9 cellular contexts compared by ENCODE assay signal in genomic region chr15:40103864-40104271, GRCh38. TPM values are rescaled to one million over a fixed set of nuclear protein-coding genes. Genes with fewer than 3 reads are reported as not detected.
DNase-seq lines count a peak whose midpoint lies in the region; ATAC-seq, FAIRE-seq and TF ChIP-seq lines count a peak whose summit lies in the region.
"Had no signal": no experiment of that assay in that cellular context is flagged by ENCODE, and none has a peak within 500 bp of the region (broad histone marks: within the 10 kb centered on the region; RNA-seq: fewer than 3 reads in every experiment).

No MANE protein-coding gene starts in this region.

- H4K5ac ChIP-seq in H1 (ENCODE audit: insufficient read length, low read depth, low read length): peak overlapping the region; percentile 61

- H3K4me1 ChIP-seq in Caco-2 (peaks cover 81% of the 10 kb centered on the region), H1 (replicated peaks in 1 of 4; ENCODE audit: control insufficient read depth in 3 of 4, insufficient read depth in 4 of 4, low read length in 3 of 4) (peaks cover 38 to 59% (median 52%) of the 10 kb centered on the region in 4 experiments)

- H2BK5ac ChIP-seq in H1 (ENCODE audit: low read depth, low read length): peak overlapping the region; percentile 93

- peak overlapping the region; percentile 89 for H2BK120ac ChIP-seq in H1 (replicated peaks; ENCODE audit: low read depth, low read length)

- no peak for FAIRE-seq in H1 (lab: Jason Lieb, UNC)
- no peak for FAIRE-seq in HTR-8/SVneo (lab: Jason Lieb, UNC)

- no peak overlapping the region for H3K4me3 ChIP-seq in Caco-2 (ENCODE audit: low read depth, low read length)
- peak overlapping the region in 2 of 4 experiments; percentile 26 to 49; a peak in 4 of 8 replicates for H3K4me3 ChIP-seq in H1 (ENCODE audit: extremely low read depth in 1 of 4, insufficient read depth in 2 of 4, low read depth in 3 of 4, low read length in 4 of 4)

- H3K27ac Mint-ChIP-seq in Caco-2 (ENCODE audit: unreplicated experiment): peak overlapping the region; percentile 77
- H3K27ac Mint-ChIP-seq in activated naive CD8-positive, alpha-beta T cell treated with anti-CD3 and anti-CD28 coated beads, Interleukin-2, amount 50 U/mL, for 24 hours: no peak overlapping the region

- peak overlapping the region; percentile 59; the same call in 1 of the 2 replicates for H2AK5ac ChIP-seq in H1 (ENCODE audit: low read depth, low read length)

- peaks cover 64% of the 10 kb centered on the region for H3K4me1 Mint-ChIP-seq in Caco-2 (ENCODE audit: low read depth, unreplicated experiment)
- H3K4me1 Mint-ChIP-seq in activated naive CD8-positive, alpha-beta T cell treated with anti-CD3 and anti-CD28 coated beads, Interleukin-2, amount 50 U/mL, for 24 hours: peaks cover 86% of the 10 kb centered on the region

- H3K27me3 ChIP-seq in Caco-2 (replicated peaks; ENCODE audit: control insufficient read depth, insufficient read depth, low read length): no peaks in the 10 kb centered on the region
- H3K27me3 ChIP-seq in H1 (replicated peaks in 1 of 4; ENCODE audit: control insufficient read depth in 3 of 4, extremely low read depth in 1 of 4, insufficient read depth in 3 of 4, low read length in 3 of 4): no peaks in the 10 kb centered on the region

- H2BK12ac ChIP-seq in H1 (ENCODE audit: low read depth, low read length): peak overlapping the region; percentile 84; the same call in 1 of the 2 replicates

- no peak overlapping the region for H2AFZ ChIP-seq in H1 (ENCODE audit: low read length)

- no peak overlapping the region for H3K9ac ChIP-seq in H1 (replicated peaks in 1 of 4; ENCODE audit: extremely low read depth in 1 of 4, low read depth in 3 of 4, low read length in 3 of 4)

- peak overlapping the region; percentile 62 to 68 for H3K4me2 ChIP-seq in H1 (ENCODE audit: insufficient read depth in 1 of 2, low read depth in 2 of 2, low read length in 2 of 2)

- H3K4ac ChIP-seq in H1 (replicated peaks; ENCODE audit: insufficient read length, low read depth, low read length): no peak overlapping the region

- TF ChIP-seq EP300 in H1 (IDR thresholded peaks at IDR 0.05; ENCODE audit: borderline replicate concordance in 1 of 2, low read depth in 2 of 2, low read length in 2 of 2): no peak

- peaks cover 0 to 2% of the 10 kb centered on the region in 2 experiments for H4K20me1 ChIP-seq in H1 (replicated peaks in 1 of 2; ENCODE audit: control insufficient read depth in 1 of 2, insufficient read depth in 2 of 2, low read length in 2 of 2)

- CTCF ChIA-PET in Caco-2 (lab: Charles Lee) (interaction anchor here (0.6 to 1.6 kb wide), 4 partner anchors 11 to 293 kb away, joined by 3 to 5 read pairs (median 4); no protein-coding TSS in a partner anchor), H1 (lab: Charles Lee; ENCODE audit: partially characterized antibody) (interaction anchor here (0.8 to 23.9 kb wide), 24 partner anchors 11 to 318 kb away, joined by 3 to 406 read pairs (median 6); partner anchors contain the start of genes BUB1B, CCDC9B, PLCB2 and SRP14)

- H3K79me2 ChIP-seq in H1 (ENCODE audit: control insufficient read depth in 1 of 2, insufficient read depth in 2 of 2, low read length in 2 of 2): no peaks in the 10 kb centered on the region

- H3K23me2 ChIP-seq in H1 (ENCODE audit: low read depth, low read length): peaks cover 7% of the 10 kb centered on the region; the same call in 1 of the 2 replicates

- no peak overlapping the region; the same call in 1 of the 2 replicates for H3K27ac ChIP-seq in H1 (ENCODE audit: low read depth, low read length)

- H2BK20ac ChIP-seq in H1 (ENCODE audit: low read length): peak overlapping the region; percentile 99; the same call in 1 of the 2 replicates

- peak overlapping the region; percentile 63 for H4K91ac ChIP-seq in H1 (replicated peaks; ENCODE audit: insufficient read length, low read length)

- H3K14ac ChIP-seq in H1 (ENCODE audit: insufficient read length): no peak overlapping the region

- no peaks in the 10 kb centered on the region for H3K9me3 Mint-ChIP-seq in Caco-2 (ENCODE audit: unreplicated experiment)
- no peaks in the 10 kb centered on the region for H3K9me3 Mint-ChIP-seq in activated naive CD8-positive, alpha-beta T cell treated with anti-CD3 and anti-CD28 coated beads, Interleukin-2, amount 50 U/mL, for 24 hours

- H3K23ac ChIP-seq in H1 (ENCODE audit: insufficient read length): no peak overlapping the region

- intact Hi-C loops in Caco-2 (cut with micrococcal nuclease; ENCODE audit: unreplicated experiment): no loop called here
- intact Hi-C loops in posterior vena cava (cut with DNase I): loop anchor here in 1 of 2 donors (10.0 kb wide), 1 partner anchor 601 kb away; no protein-coding TSS in a partner anchor

- H3K36me3 Mint-ChIP-seq in Caco-2 (ENCODE audit: insufficient read depth, unreplicated experiment): peaks cover 76% of the 10 kb centered on the region
- no peaks in the 10 kb centered on the region for H3K36me3 Mint-ChIP-seq in activated naive CD8-positive, alpha-beta T cell treated with anti-CD3 and anti-CD28 coated beads, Interleukin-2, amount 50 U/mL, for 24 hours (ENCODE audit: low read depth)

- BruUV-seq in Caco-2 (replicated peaks; lab: Mats Ljungman, UMichigan): no TSS peak

- H4K8ac ChIP-seq in H1 (ENCODE audit: extremely low read depth, insufficient read depth, low read length): no peak overlapping the region

- TF ChIP-seq POLR2A in H1 (IDR thresholded peaks at IDR 0.05; ENCODE audit: control extremely low read depth in 1 of 2, low read depth in 2 of 2, low read length in 2 of 2): no peak

- H3K9me3 ChIP-seq in Caco-2 (no peaks in the 10 kb centered on the region), H1 (ENCODE audit: insufficient read depth in 2 of 2, low read depth in 1 of 2, low read length in 1 of 2) (no peaks in the 10 kb centered on the region)

- TF ChIP-seq RAD21 in H1 (IDR thresholded peaks at IDR 0.05 in 1 of 2, conservative IDR thresholded peaks at IDR 0.05 in 1 of 2; ENCODE audit: low read depth in 2 of 2, low read length in 2 of 2): no peak

- DNase-seq in Caco-2 (no peak), NCI-H526 treated with DMSO at 0.1 percent for 48 hours (lab: John Stamatoyannopoulos, UW) (peak; percentile 91), H1 (ENCODE audit: low read depth in 1 of 2, low spot score in 2 of 2) (no peak), posterior vena cava (ENCODE audit: low spot score) (peak; percentile 73), HTR-8/SVneo (ENCODE audit: insufficient read length, low spot score) (no peak)
- no peak for DNase-seq in central memory CD4-positive, alpha-beta T cell
- no peak for DNase-seq in activated naive CD4-positive, alpha-beta T cell treated with anti-CD3 and anti-CD28 coated beads, Interleukin-2, amount 50 U/mL, for 16 hours
- DNase-seq in activated naive CD8-positive, alpha-beta T cell treated with anti-CD3 and anti-CD28 coated beads, Interleukin-2, amount 50 U/mL, for 24 hours: no peak
- DNase-seq: stimulated activated CD4-positive, alpha-beta T cell treated with anti-CD3 and anti-CD28 coated beads, Interleukin-15, amount 100 ng/mL, for 24 hours had no signal

- peak overlapping the region; percentile 98; the same call in 1 of the 2 replicates for H2BK15ac ChIP-seq in H1 (ENCODE audit: low read length)

- H3K56ac ChIP-seq in H1 (replicated peaks; ENCODE audit: insufficient read length, low read depth, low read length): no peak overlapping the region

- H3K36me3 ChIP-seq in Caco-2 (ENCODE audit: control insufficient read depth, insufficient read depth, low read length) (0 out of 2 replicates have a peak, but pooled peaks cover 5% of the 10 kb centered on the region), H1 (ENCODE audit: control insufficient read depth in 2 of 4, insufficient read depth in 4 of 4, low read length in 3 of 4) (peaks cover 0 to 9% (median 2%) of the 10 kb centered on the region in 4 experiments; a peak in 3 of 8 replicates)

- POLR2A ChIA-PET in Caco-2 (lab: Charles Lee): no interaction called here
- POLR2A ChIA-PET in H1 (lab: Charles Lee; ENCODE audit: partially characterized antibody): interaction anchor here (0.7 to 10.0 kb wide), 18 partner anchors 11 to 223 kb away, joined by 3 to 143 read pairs (median 4); partner anchors contain the start of gene BUB1B

- peak overlapping the region; percentile 93 for H3K18ac ChIP-seq in H1 (ENCODE audit: extremely low read depth, low read length)

- no peak for TF ChIP-seq CTCF in Caco-2 (IDR thresholded peaks at IDR 0.05; ENCODE audit: insufficient read depth in 1 of 2, low read depth in 1 of 2, low read length in 1 of 2, severe bottlenecking in 1 of 2, unreplicated experiment in 1 of 2)
- no peak for TF ChIP-seq CTCF in H1 (IDR thresholded peaks at IDR 0.05; ENCODE audit: control extremely low read depth in 1 of 3, insufficient read depth in 1 of 3, low read depth in 1 of 3, low read length in 3 of 3)

- ATAC-seq in activated naive CD8-positive, alpha-beta T cell treated with anti-CD3 and anti-CD28 coated beads, Interleukin-2, amount 50 U/mL, for 24 hours: no peak

- peak overlapping the region; percentile 67 for H3K4me3 Mint-ChIP-seq in Caco-2 (ENCODE audit: unreplicated experiment)
- H3K4me3 Mint-ChIP-seq in activated naive CD8-positive, alpha-beta T cell treated with anti-CD3 and anti-CD28 coated beads, Interleukin-2, amount 50 U/mL, for 24 hours: no peak overlapping the region

- 61% methylated on average over 7 of the region's 7 CpGs; no CpG with 5 or more reads in 1 of the 2 experiments for WGBS in H1 (ENCODE audit: extremely low coverage in 1 of 2, insufficient coverage in 1 of 2, insufficient read length in 1 of 2, insufficient replicate concordance in 2 of 2, low coverage in 1 of 2, low lambda C conversion rate in 2 of 2, missing lambda C conversion rate in 1 of 2), 2 experiments

- H3K27me3 Mint-ChIP-seq in Caco-2 (ENCODE audit: insufficient read depth, unreplicated experiment): no peaks in the 10 kb centered on the region
- H3K27me3 Mint-ChIP-seq in activated naive CD8-positive, alpha-beta T cell treated with anti-CD3 and anti-CD28 coated beads, Interleukin-2, amount 50 U/mL, for 24 hours: no peaks in the 10 kb centered on the region

- no peaks in the 10 kb centered on the region; the same call in 1 of the 2 replicates for H3K79me1 ChIP-seq in H1 (ENCODE audit: low read depth, low read length)

RNA-seq across cellular contexts. Expression of gene BMF, which starts 4.8 kb away (rescaled TPM):
- total RNA-seq in Caco-2 (2022) (78.2 and 81.5 TPM in 2 replicates), posterior vena cava (1 to 10 TPM; 3.0 to 5.0 TPM)
- total RNA-seq in H1 (2021; fragmentation: NEBNext Ultra II Directional; extraction: Animal tissue kit (Norgen Biotek cat#: 25700)): 24.2 and 30.9 TPM in 2 replicates
- polyA plus RNA-seq in H1 (2011; rRNA removed): 21.2 and 29.0 TPM in 2 replicates
- 23.4 TPM for polyA plus RNA-seq in H1 (2011; cell fraction: cytosol; rRNA removed)
- 28.4 TPM for polyA plus RNA-seq in H1 (2011; cell fraction: nucleus; rRNA removed)
- polyA plus RNA-seq in H1 (2012, experiment 1 of 2): 20.6 to 25.4 TPM (median 23.4 TPM) in 4 replicates
- polyA plus RNA-seq in H1 (2012, experiment 2 of 2): 20.0 TPM
- 9.5 TPM for polyA plus RNA-seq in H1 (2013, experiment 1 of 2)
- polyA plus RNA-seq in H1 (2013, experiment 2 of 2): 9.4 TPM
- 36.9 and 38.5 TPM in 2 replicates for polyA minus RNA-seq in H1 (2011; rRNA and poly(A)+ RNA removed)
- polyA minus RNA-seq in H1 (2011; cell fraction: cytosol; rRNA and poly(A)+ RNA removed): 23.9 TPM
- polyA minus RNA-seq in H1 (2011; cell fraction: nucleus; rRNA and poly(A)+ RNA removed): 28.7 TPM

RNA-seq across cellular contexts. Expression of gene BUB1B, which starts 57.0 kb away (rescaled TPM):
- total RNA-seq in Caco-2 (2022) (62.7 and 73.5 TPM in 2 replicates), posterior vena cava (1 to 10 TPM in 1 of 2 donors, under 1 TPM in 1; 0.86 to 1.2 TPM)
- total RNA-seq in H1 (2021; fragmentation: NEBNext Ultra II Directional; extraction: Animal tissue kit (Norgen Biotek cat#: 25700)): 144 and 153 TPM in 2 replicates
- polyA plus RNA-seq in H1 (2011; rRNA removed): 31.7 and 48.9 TPM in 2 replicates
- 68.3 TPM for polyA plus RNA-seq in H1 (2011; cell fraction: cytosol; rRNA removed)
- 101 TPM for polyA plus RNA-seq in H1 (2011; cell fraction: nucleus; rRNA removed)
- 93.4 to 126 TPM (median 104 TPM) in 4 replicates for polyA plus RNA-seq in H1 (2012, experiment 1 of 2)
- polyA plus RNA-seq in H1 (2012, experiment 2 of 2): 5.9 TPM
- 72.9 TPM for polyA plus RNA-seq in H1 (2013, experiment 1 of 2)
- polyA plus RNA-seq in H1 (2013, experiment 2 of 2): 69.3 TPM
- polyA minus RNA-seq in H1 (2011; rRNA and poly(A)+ RNA removed): 72.1 and 91.2 TPM in 2 replicates
- polyA minus RNA-seq in H1 (2011; cell fraction: cytosol; rRNA and poly(A)+ RNA removed): 43.2 TPM
- polyA minus RNA-seq in H1 (2011; cell fraction: nucleus; rRNA and poly(A)+ RNA removed): 127 TPM

Comparison
In these comparisons a context has a peak if more than half of its experiments do, and no peak if none do; other contexts are left out.
1. DNase-seq: peak in NCI-H526 treated with DMSO at 0.1 percent for 48 hours (single experiment) and posterior vena cava (single experiment); none in Caco-2 (0 of 2), H1 (0 of 2), HTR-8/SVneo (single experiment), central memory CD4-positive, alpha-beta T cell (single experiment), activated naive CD4-positive, alpha-beta T cell treated with anti-CD3 and anti-CD28 coated beads, Interleukin-2, amount 50 U/mL, for 16 hours (single experiment) and activated naive CD8-positive, alpha-beta T cell treated with anti-CD3 and anti-CD28 coated beads, Interleukin-2, amount 50 U/mL, for 24 hours (single experiment).
2. RNA of gene BUB1B, which starts 57.0 kb away (total RNA-seq): 144 to 153 TPM in H1 and 62.7 to 73.5 TPM in Caco-2; 0.86 to 1.2 TPM in posterior vena cava; every median in the first group is over 10 times any median in the second.